19 cellular contexts compared by ENCODE assay signal in the genomic region with DNA sequence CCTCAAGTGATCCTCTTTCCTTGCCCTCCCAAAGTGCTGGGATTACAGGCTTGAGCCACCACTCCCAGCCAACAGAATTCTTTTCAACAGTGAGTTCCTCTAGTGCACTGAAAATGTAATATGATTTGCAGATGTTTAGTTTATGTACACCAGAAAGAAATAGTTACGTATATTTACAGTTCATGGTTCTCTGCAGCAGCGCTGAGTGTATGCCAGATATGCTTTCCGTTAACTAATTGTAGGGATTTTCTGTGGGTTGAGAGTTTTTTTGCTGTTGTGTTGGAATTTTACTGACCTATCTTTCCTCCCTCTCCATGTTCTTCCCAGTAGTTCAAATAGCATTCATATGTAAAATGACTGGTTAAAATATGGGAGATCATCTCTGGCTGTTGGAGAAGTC. TPM values are rescaled to one million over a fixed set of nuclear protein-coding genes. Genes with fewer than 3 reads are reported as not detected.
DNase-seq lines count a peak whose midpoint lies in the region; ATAC-seq and TF ChIP-seq lines count a peak whose summit lies in the region.
"Had no signal": no experiment of that assay in that cellular context is flagged by ENCODE, and none has a peak within 500 bp of the region (broad histone marks: within the 10 kb centered on the region; RNA-seq: fewer than 3 reads in every experiment).

No MANE protein-coding gene starts in this region.

- peak overlapping the region; percentile 55 to 87 (median 79); a peak in 21 of 22 replicates for H3K4me2 ChIP-seq in BLaER1 treated with 17β-estradiol and CSF1 and Interleukin-3, amounts not matched to agents 10 nM and 100 nM
- no peak overlapping the region for H3K4me2 ChIP-seq in hepatocyte

- peaks cover 71% of the 10 kb centered on the region for H3K4me1 Mint-ChIP-seq in WTC11
- H3K4me1 Mint-ChIP-seq in stimulated activated naive B cell treated with anti-CD40 and anti-IgM and Interleukin-4, amounts not matched to agents 10 μg/mL and 1 μg/mL and 100 μg/mL, for 72 hours: peaks cover 54 to 91% of the 10 kb centered on the region in 2 donors
- no peaks in the 10 kb centered on the region for H3K4me1 Mint-ChIP-seq in activated CD8-positive, alpha-beta memory T cell treated with anti-CD3 and anti-CD28 coated beads, Interleukin-2, amount 10 ng/mL, durations not matched to agents 7 days and 5 days

- no peak for ATAC-seq in WTC11
- ATAC-seq in stimulated activated naive B cell treated with anti-CD40 and anti-IgM and Interleukin-4, amounts not matched to agents 10 μg/mL and 1 μg/mL and 100 μg/mL, for 72 hours (replicated peaks): no peak
- ATAC-seq in GM21515 (IDR thresholded peaks at IDR 0.05; ENCODE audit: unreplicated experiment): no peak
- ATAC-seq in activated CD8-positive, alpha-beta memory T cell treated with anti-CD3 and anti-CD28 coated beads, Interleukin-2, amount 10 ng/mL, durations not matched to agents 7 days and 5 days: no peak
- ATAC-seq: stimulated activated memory B cell treated with anti-CD40 and anti-IgM and Interleukin-4, amounts not matched to agents 10 μg/mL and 1 μg/mL and 100 μg/mL, for 72 hours had no signal

- no peaks in the 10 kb centered on the region; a peak in 2 of 22 replicates for H3K9me3 ChIP-seq in BLaER1 treated with 17β-estradiol and CSF1 and Interleukin-3, amounts not matched to agents 10 nM and 100 nM (replicated peaks in 1 of 11)
- no peaks in the 10 kb centered on the region for H3K9me3 ChIP-seq in hepatocyte (ENCODE audit: low read depth)
- H3K9me3 ChIP-seq in suprapubic skin: no peaks in the 10 kb centered on the region

- H3K4me3 ChIP-seq in BLaER1 treated with 17β-estradiol and CSF1 and Interleukin-3, amounts not matched to agents 10 nM and 100 nM: no peak overlapping the region
- no peak overlapping the region for H3K4me3 ChIP-seq in hepatocyte
- H3K4me3 ChIP-seq in suprapubic skin: no peak overlapping the region

- no peak for TF ChIP-seq POLR2A in suprapubic skin (IDR thresholded peaks at IDR 0.05)

- no peak overlapping the region for H3K9ac ChIP-seq in BLaER1 treated with 17β-estradiol and CSF1 and Interleukin-3, amounts not matched to agents 10 nM and 100 nM

- TF ChIP-seq CTCF in WTC11 (IDR thresholded peaks at IDR 0.05) (no peak), hepatocyte (IDR thresholded peaks at IDR 0.05; ENCODE audit: poor library complexity) (no peak), suprapubic skin (IDR thresholded peaks at IDR 0.05) (no peak)

- POLR2A ChIA-PET in WTC11 (lab: Charles Lee): no interaction called here

- no peak overlapping the region for H3K4me3 Mint-ChIP-seq in WTC11
- no peak overlapping the region for H3K4me3 Mint-ChIP-seq in stimulated activated naive B cell treated with anti-CD40 and anti-IgM and Interleukin-4, amounts not matched to agents 10 μg/mL and 1 μg/mL and 100 μg/mL, for 72 hours
- H3K4me3 Mint-ChIP-seq in activated CD8-positive, alpha-beta memory T cell treated with anti-CD3 and anti-CD28 coated beads, Interleukin-2, amount 10 ng/mL, durations not matched to agents 7 days and 5 days: no peak overlapping the region
- H3K4me3 Mint-ChIP-seq: dendritic cell treated with granulocyte-macrophage colony-stimulating factor and Interleukin-4, amounts not matched to agents 40 ng/mL and 50 ng/mL, for 4 days; stimulated activated memory B cell treated with anti-CD40 and anti-IgM and Interleukin-4, amounts not matched to agents 10 μg/mL and 1 μg/mL and 100 μg/mL, for 72 hours had no signal

- H2AFZ ChIP-seq in hepatocyte: no peak overlapping the region

- CTCF ChIA-PET in WTC11 (lab: Charles Lee): no interaction called here
- CTCF ChIA-PET in activated CD8-positive, alpha-beta memory T cell treated with anti-CD3 and anti-CD28 coated beads, Interleukin-2, amount 10 ng/mL, durations not matched to agents 7 days and 5 days (lab: Charles Lee): interaction anchor here (0.6 kb wide), 1 partner anchor 75 kb away, joined by 3 read pairs; no protein-coding TSS in a partner anchor

- 61% methylated on average over 3 of the region's 3 CpGs for WGBS in hepatocyte (ENCODE audit: low lambda C conversion rate, missing lambda C conversion rate)
- WGBS in suprapubic skin: 90% methylated on average over 3 of the region's 3 CpGs

- H3K27me3 ChIP-seq in BLaER1 treated with 17β-estradiol and CSF1 and Interleukin-3, amounts not matched to agents 10 nM and 100 nM: no peaks in the 10 kb centered on the region
- H3K27me3 ChIP-seq in hepatocyte (no peaks in the 10 kb centered on the region), suprapubic skin (no peaks in the 10 kb centered on the region)

- DNase-seq in WTC11 (ENCODE audit: low spot score) (no peak), hepatocyte (ENCODE audit: low spot score) (no peak), suprapubic skin (ENCODE audit: low spot score in 2 of 2) (no peak)
- no peak for DNase-seq in stimulated activated naive B cell treated with anti-CD40 and anti-IgM and Interleukin-4, amounts not matched to agents 10 μg/mL and 1 μg/mL and 100 μg/mL, for 72 hours
- DNase-seq in stimulated activated CD4-positive, alpha-beta T cell treated with anti-CD3 and anti-CD28 coated beads, Interleukin-2, amount 100 ng/mL, for 48 hours: no peak
- DNase-seq in activated CD8-positive, alpha-beta memory T cell treated with anti-CD3 and anti-CD28 coated beads, Interleukin-2, amount 10 ng/mL, durations not matched to agents 7 days and 5 days: no peak
- DNase-seq: activated CD4-positive, CD25-positive, alpha-beta regulatory T cell treated with anti-CD3 and anti-CD28 coated beads, Interleukin-2, amount 50 U/mL, for 72 hours; activated gamma-delta T cell; amygdala; erythroblast; midbrain; NCI-H1436; NCI-H226; SHP77; T-helper 2 cell had no signal

- H3K27ac ChIP-seq in BLaER1 treated with 17β-estradiol and CSF1 and Interleukin-3, amounts not matched to agents 10 nM and 100 nM: peak overlapping the region in 8 of 11 experiments; percentile 60 to 77 (median 70); a peak in 14 of 22 replicates
- H3K27ac ChIP-seq in hepatocyte (peak overlapping the region; percentile 65), suprapubic skin (no peak overlapping the region)

- H3K27me3 Mint-ChIP-seq in WTC11 (ENCODE audit: low read depth): no peaks in the 10 kb centered on the region
- H3K27me3 Mint-ChIP-seq in stimulated activated naive B cell treated with anti-CD40 and anti-IgM and Interleukin-4, amounts not matched to agents 10 μg/mL and 1 μg/mL and 100 μg/mL, for 72 hours: no peaks in the 10 kb centered on the region
- H3K27me3 Mint-ChIP-seq in activated CD8-positive, alpha-beta memory T cell treated with anti-CD3 and anti-CD28 coated beads, Interleukin-2, amount 10 ng/mL, durations not matched to agents 7 days and 5 days: peaks cover 8% of the 10 kb centered on the region
- H3K27me3 Mint-ChIP-seq: dendritic cell treated with granulocyte-macrophage colony-stimulating factor and Interleukin-4, amounts not matched to agents 40 ng/mL and 50 ng/mL, for 4 days; stimulated activated memory B cell treated with anti-CD40 and anti-IgM and Interleukin-4, amounts not matched to agents 10 μg/mL and 1 μg/mL and 100 μg/mL, for 72 hours had no signal

- peaks cover 98% of the 10 kb centered on the region for H3K79me2 ChIP-seq in hepatocyte

- H3K36me3 Mint-ChIP-seq in WTC11: no peaks in the 10 kb centered on the region
- H3K36me3 Mint-ChIP-seq in stimulated activated naive B cell treated with anti-CD40 and anti-IgM and Interleukin-4, amounts not matched to agents 10 μg/mL and 1 μg/mL and 100 μg/mL, for 72 hours: peaks cover 2 to 6% of the 10 kb centered on the region in 2 donors
- H3K36me3 Mint-ChIP-seq in activated CD8-positive, alpha-beta memory T cell treated with anti-CD3 and anti-CD28 coated beads, Interleukin-2, amount 10 ng/mL, durations not matched to agents 7 days and 5 days: no peaks in the 10 kb centered on the region
- H3K36me3 Mint-ChIP-seq: stimulated activated memory B cell treated with anti-CD40 and anti-IgM and Interleukin-4, amounts not matched to agents 10 μg/mL and 1 μg/mL and 100 μg/mL, for 72 hours had no signal

- no peaks in the 10 kb centered on the region for H3K9me2 ChIP-seq in hepatocyte (replicated peaks; ENCODE audit: insufficient read depth)

- peaks cover 0 to 5% (median 0%) of the 10 kb centered on the region in 11 experiments; a peak in 7 of 22 replicates for H3K36me3 ChIP-seq in BLaER1 treated with 17β-estradiol and CSF1 and Interleukin-3, amounts not matched to agents 10 nM and 100 nM
- H3K36me3 ChIP-seq in hepatocyte (replicated peaks; ENCODE audit: insufficient read depth, low read depth) (no peaks in the 10 kb centered on the region), suprapubic skin (no peaks in the 10 kb centered on the region)

- peaks cover 89 to 100% (median 94%) of the 10 kb centered on the region in 10 experiments for H3K4me1 ChIP-seq in BLaER1 treated with 17β-estradiol and CSF1 and Interleukin-3, amounts not matched to agents 10 nM and 100 nM
- peaks cover 45% of the 10 kb centered on the region for H3K4me1 ChIP-seq in hepatocyte (ENCODE audit: insufficient read depth)
- peaks cover 73% of the 10 kb centered on the region for H3K4me1 ChIP-seq in suprapubic skin

- peak overlapping the region; percentile 86 for H3K27ac Mint-ChIP-seq in WTC11
- peak overlapping the region; percentile 85 for H3K27ac Mint-ChIP-seq in stimulated activated naive B cell treated with anti-CD40 and anti-IgM and Interleukin-4, amounts not matched to agents 10 μg/mL and 1 μg/mL and 100 μg/mL, for 72 hours
- H3K27ac Mint-ChIP-seq in activated CD8-positive, alpha-beta memory T cell treated with anti-CD3 and anti-CD28 coated beads, Interleukin-2, amount 10 ng/mL, durations not matched to agents 7 days and 5 days: no peak overlapping the region
- H3K27ac Mint-ChIP-seq: dendritic cell treated with granulocyte-macrophage colony-stimulating factor and Interleukin-4, amounts not matched to agents 40 ng/mL and 50 ng/mL, for 4 days had no signal

- TF ChIP-seq EP300 in suprapubic skin (IDR thresholded peaks at IDR 0.05): no peak

- no peaks in the 10 kb centered on the region for H3K9me3 Mint-ChIP-seq in WTC11
- no peaks in the 10 kb centered on the region for H3K9me3 Mint-ChIP-seq in stimulated activated naive B cell treated with anti-CD40 and anti-IgM and Interleukin-4, amounts not matched to agents 10 μg/mL and 1 μg/mL and 100 μg/mL, for 72 hours
- no peaks in the 10 kb centered on the region for H3K9me3 Mint-ChIP-seq in activated CD8-positive, alpha-beta memory T cell treated with anti-CD3 and anti-CD28 coated beads, Interleukin-2, amount 10 ng/mL, durations not matched to agents 7 days and 5 days (ENCODE audit: low read depth)
- H3K9me3 Mint-ChIP-seq: dendritic cell treated with granulocyte-macrophage colony-stimulating factor and Interleukin-4, amounts not matched to agents 40 ng/mL and 50 ng/mL, for 4 days; stimulated activated memory B cell treated with anti-CD40 and anti-IgM and Interleukin-4, amounts not matched to agents 10 μg/mL and 1 μg/mL and 100 μg/mL, for 72 hours had no signal

- H4K20me1 ChIP-seq in BLaER1 treated with 17β-estradiol and CSF1 and Interleukin-3, amounts not matched to agents 10 nM and 100 nM: peaks cover 0 to 4% (median 0%) of the 10 kb centered on the region in 11 experiments; a peak in 1 of 22 replicates
- peaks cover 11% of the 10 kb centered on the region for H4K20me1 ChIP-seq in hepatocyte (ENCODE audit: insufficient read depth, poor library complexity, severe bottlenecking)

RNA-seq across cellular contexts. Expression of a gene that starts 44.0 kb away (rescaled TPM):
- 17.4 to 19.7 TPM (median 18.7 TPM) in 3 replicates for total RNA-seq in WTC11 (2021)
- 30.7 and 37.5 TPM in 2 replicates for total RNA-seq in hepatocyte
- polyA plus RNA-seq in hepatocyte: 6.0 and 10.9 TPM in 2 replicates
- total RNA-seq in suprapubic skin: 10 to 100 TPM; 39.5 to 64.5 (median 46.4) TPM
- total RNA-seq in activated CD8-positive, alpha-beta memory T cell treated with anti-CD3 and anti-CD28 coated beads, Interleukin-2, amount 10 ng/mL, durations not matched to agents 7 days and 5 days: under 1 TPM; 0.55 to 0.91 TPM
